In the genomic region with DNA sequence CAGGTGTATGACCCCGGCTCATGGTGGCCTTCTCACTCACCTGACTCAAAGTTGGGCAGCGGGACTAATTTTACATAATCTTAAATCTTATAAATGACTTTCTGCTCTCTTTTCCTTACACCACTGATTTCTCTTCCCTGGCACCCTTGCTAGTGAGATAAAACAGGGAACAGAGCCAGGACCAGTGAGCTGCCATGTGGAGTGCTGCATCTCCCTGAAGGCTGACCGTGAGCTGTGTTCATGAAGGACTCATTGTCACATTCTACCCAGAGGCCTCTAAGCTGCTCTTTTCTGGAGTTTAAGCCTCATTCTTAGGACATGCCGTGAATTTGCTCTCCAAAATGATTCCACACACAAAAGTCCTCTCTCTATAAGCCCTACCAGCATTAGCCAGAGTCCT, we compare ENCODE assay signal across 17 cellular contexts.
A peak's percentile ranks its signal among the peaks of the same experiment; 100 is the strongest.
DNase-seq lines count a peak whose midpoint lies in the region; ATAC-seq and TF ChIP-seq lines count a peak whose summit lies in the region.
"Had no signal": no experiment of that assay in that cellular context is flagged by ENCODE, and none has a peak within 500 bp of the region (broad histone marks: within the 10 kb centered on the region; RNA-seq: fewer than 3 reads in every experiment).

No MANE protein-coding gene starts in this region.

- 67 to 75% methylated on average over 4 of the region's 4 CpGs for WGBS in heart right ventricle, 2 donors
- WGBS in testis, 2 donors: 75 to 83% methylated on average over 4 of the region's 4 CpGs

- H3K9me3 ChIP-seq in left ventricle myocardium inferior (replicated peaks): no peaks in the 10 kb centered on the region
- no peaks in the 10 kb centered on the region for H3K9me3 ChIP-seq in heart right ventricle
- no peaks in the 10 kb centered on the region for H3K9me3 ChIP-seq in testis
- H3K9me3 ChIP-seq: BE2C had no signal

- TF ChIP-seq CTCF in left ventricle myocardium inferior (IDR thresholded peaks at IDR 0.05; ENCODE audit: borderline replicate concordance) (no peak), heart right ventricle (IDR thresholded peaks at IDR 0.05) (no peak), testis (IDR thresholded peaks at IDR 0.05) (no peak)

- TF ChIP-seq POLR2A in testis (IDR thresholded peaks at IDR 0.05): no peak

- H3K27me3 ChIP-seq in left ventricle myocardium inferior (ENCODE audit: low read depth): no peaks in the 10 kb centered on the region
- H3K27me3 ChIP-seq in heart right ventricle: no peaks in the 10 kb centered on the region
- no peaks in the 10 kb centered on the region for H3K27me3 ChIP-seq in testis
- H3K27me3 ChIP-seq: BE2C had no signal

- peak; percentile 83 for ATAC-seq in Right ventricle myocardium superior (ENCODE audit: poor library complexity)
- peak in 5 of 8 donors; percentile 61 to 82 (median 74) for ATAC-seq in heart right ventricle
- ATAC-seq in GM18511 (IDR thresholded peaks at IDR 0.05; ENCODE audit: unreplicated experiment): no peak
- no peak for ATAC-seq in GM19452 (IDR thresholded peaks at IDR 0.05; ENCODE audit: unreplicated experiment)
- ATAC-seq: CD8-positive, alpha-beta T cell; HCT116 had no signal

- no peak overlapping the region for H3K4me3 ChIP-seq in left ventricle myocardium inferior
- H3K4me3 ChIP-seq in heart right ventricle: no peak overlapping the region
- no peak overlapping the region for H3K4me3 ChIP-seq in testis
- H3K4me3 ChIP-seq: GM23248 had no signal

- no peak overlapping the region for H3K27ac ChIP-seq in left ventricle myocardium inferior (replicated peaks)
- no peak overlapping the region for H3K27ac ChIP-seq in heart right ventricle
- no peak overlapping the region for H3K27ac ChIP-seq in testis
- H3K27ac ChIP-seq: C4-2B, GM23248, HL-60 had no signal

- no peaks in the 10 kb centered on the region for H3K36me3 ChIP-seq in left ventricle myocardium inferior
- H3K36me3 ChIP-seq in heart right ventricle: no peaks in the 10 kb centered on the region
- no peaks in the 10 kb centered on the region for H3K36me3 ChIP-seq in testis (ENCODE audit: low read depth, missing control alignments)
- H3K36me3 ChIP-seq: BE2C had no signal

- intact Hi-C loops in Right ventricle myocardium superior (cut with DNase I) (no loop called here), left ventricle myocardium inferior (cut with micrococcal nuclease) (no loop called here), heart right ventricle (cut with DNase I) (no loop called here), testis (cut with DNase I; ENCODE audit: low total_unique reads) (no loop called here)

- no peak for DNase-seq in Right ventricle myocardium superior
- no peak for DNase-seq in left ventricle myocardium inferior
- DNase-seq in heart right ventricle: peak in 1 of 2 donors; percentile 14
- DNase-seq in medulla oblongata (ENCODE audit: extremely low spot score): peak; percentile 14
- peak; percentile 69 for DNase-seq in testis
- DNase-seq in activated CD4-positive, alpha-beta T cell treated with anti-CD3 and anti-CD28 coated beads, Interleukin-2, amount 50 U/mL, for 48 hours: no peak
- DNase-seq: BE2C; CD8-positive, alpha-beta T cell; COR-L47; DMS53; GF-D8; GM23248 had no signal

- H3K4me1 ChIP-seq in left ventricle myocardium inferior (peaks cover 9% of the 10 kb centered on the region), heart right ventricle (peaks cover 0 to 8% (median 0%) of the 10 kb centered on the region in 9 donors), testis (no peaks in the 10 kb centered on the region)

Comparison
In these comparisons a context has a peak if more than half of its experiments do, and no peak if none do; other contexts are left out.
1. ATAC-seq: peak in Right ventricle myocardium superior (single experiment) and heart right ventricle (5 of 8); none in GM18511 (single experiment) and GM19452 (single experiment).
2. DNase-seq: peak in medulla oblongata (single experiment) and testis (single experiment); none in Right ventricle myocardium superior (single experiment), left ventricle myocardium inferior (single experiment) and activated CD4-positive, alpha-beta T cell treated with anti-CD3 and anti-CD28 coated beads, Interleukin-2, amount 50 U/mL, for 48 hours (0 of 2).